24 cellular contexts compared by ENCODE assay signal in the genomic region with DNA sequence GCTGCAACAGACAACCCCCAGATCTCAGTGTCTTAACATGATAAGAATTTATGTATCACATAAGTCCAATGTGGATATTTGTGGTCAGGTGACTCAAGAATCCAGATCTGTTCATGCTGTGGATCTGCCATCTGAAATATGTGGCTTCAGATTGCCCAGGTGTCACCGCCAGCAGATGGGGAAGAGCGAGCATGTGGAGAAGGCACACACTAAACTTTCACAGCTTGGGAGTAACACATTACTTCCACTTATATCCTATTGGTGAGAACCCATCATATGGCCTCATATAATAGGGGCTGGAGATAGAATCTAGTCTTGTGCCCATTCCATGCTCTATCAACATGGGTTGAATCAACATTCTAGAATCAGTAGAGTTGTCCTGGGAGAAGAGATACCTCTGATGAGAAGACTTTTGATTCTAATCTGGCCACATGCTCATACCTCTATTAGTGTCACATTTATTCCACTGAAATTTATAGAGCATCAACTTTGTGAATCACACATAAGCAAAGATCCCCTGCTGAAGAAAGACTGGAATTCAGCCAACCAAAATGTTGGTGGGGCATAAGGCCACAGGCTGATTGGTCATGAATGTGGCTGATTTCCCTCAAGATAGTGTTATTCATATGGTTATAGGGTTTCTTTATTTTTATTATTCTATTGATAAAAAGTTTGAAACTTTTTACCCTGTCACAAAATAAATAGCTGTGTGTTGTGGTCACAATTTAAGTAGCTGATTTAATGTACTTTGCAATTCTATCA. TPM values are rescaled to one million over a fixed set of nuclear protein-coding genes. Genes with fewer than 3 reads are reported as not detected.
A peak's percentile ranks its signal among the peaks of the same experiment; 100 is the strongest.
DNase-seq lines count a peak whose midpoint lies in the region; ATAC-seq and FAIRE-seq lines count a peak whose summit lies in the region.
"Had no signal": no experiment of that assay in that cellular context is flagged by ENCODE, and none has a peak within 500 bp of the region (broad histone marks: within the 10 kb centered on the region; RNA-seq: fewer than 3 reads in every experiment).

No MANE protein-coding gene starts in this region.

- H3K27me3 Mint-ChIP-seq in activated CD4-positive, alpha-beta T cell treated with anti-CD3 and anti-CD28 coated beads for 36 hours: peaks cover 11% of the 10 kb centered on the region
- peaks cover 44% of the 10 kb centered on the region for H3K27me3 Mint-ChIP-seq in activated CD4-positive, alpha-beta T cell treated with anti-CD3 and anti-CD28 coated beads, Interleukin-2, amount 10 ng/mL, durations not matched to agents 24 days and 14 days

- peaks cover 10% of the 10 kb centered on the region for H3K4me1 Mint-ChIP-seq in activated CD4-positive, alpha-beta T cell treated with anti-CD3 and anti-CD28 coated beads for 36 hours
- H3K4me1 Mint-ChIP-seq in activated CD4-positive, alpha-beta T cell treated with anti-CD3 and anti-CD28 coated beads, Interleukin-2, amount 10 ng/mL, durations not matched to agents 24 days and 14 days: peaks cover 6% of the 10 kb centered on the region

- no peak overlapping the region for H3K27ac Mint-ChIP-seq in activated CD4-positive, alpha-beta T cell treated with anti-CD3 and anti-CD28 coated beads for 36 hours
- no peak overlapping the region for H3K27ac Mint-ChIP-seq in activated CD4-positive, alpha-beta T cell treated with anti-CD3 and anti-CD28 coated beads, Interleukin-2, amount 10 ng/mL, durations not matched to agents 24 days and 14 days
- H3K27ac Mint-ChIP-seq: activated naive CD8-positive, alpha-beta T cell treated with anti-CD3 and anti-CD28 coated beads, Interleukin-2, amount 10 ng/mL, durations not matched to agents 7 days and 5 days; activated T-helper 1 cell treated with anti-CD3 and anti-CD28 coated beads, Interleukin-12 subunit alpha, Interleukin-12 subunit beta, Interleukin-2, Interleukin-4 antibody, amounts not matched to agents 30 ng/mL and 10 ng/mL and 1 ng/mL, durations not matched to agents 14 hours and 24 hours and 36 hours; stimulated activated memory B cell treated with anti-CD40 and anti-IgM and Interleukin-4, amounts not matched to agents 10 μg/mL and 1 μg/mL and 100 μg/mL, for 72 hours had no signal

- DNase-seq in DMS 273 (lab: John Stamatoyannopoulos, UW; ENCODE audit: unreplicated experiment): peak; percentile 35
- no peak for DNase-seq in DMS 273 treated with DMSO at 0.1 percent for 48 hours (lab: John Stamatoyannopoulos, UW)
- peak; percentile 23 for DNase-seq in adipocyte (ENCODE audit: low read depth)
- peak; percentile 40 for DNase-seq in fibroblast of peridontal ligament (ENCODE audit: extremely low read depth)
- no peak for DNase-seq in urothelium cell line (ENCODE audit: low spot score)
- DNase-seq in activated CD4-positive, alpha-beta T cell treated with anti-CD3 and anti-CD28 coated beads for 36 hours: no peak
- no peak for DNase-seq in activated CD4-positive, alpha-beta T cell treated with anti-CD3 and anti-CD28 coated beads, Interleukin-2, amount 10 ng/mL, durations not matched to agents 24 days and 14 days
- DNase-seq: left colon, NCI-H146, NCI-H526, sigmoid colon, SW 1271, transverse colon had no signal

- H3K4me3 Mint-ChIP-seq in activated CD4-positive, alpha-beta T cell treated with anti-CD3 and anti-CD28 coated beads for 36 hours: no peak overlapping the region
- no peak overlapping the region for H3K4me3 Mint-ChIP-seq in activated CD4-positive, alpha-beta T cell treated with anti-CD3 and anti-CD28 coated beads, Interleukin-2, amount 10 ng/mL, durations not matched to agents 24 days and 14 days
- H3K4me3 Mint-ChIP-seq: activated naive CD8-positive, alpha-beta T cell treated with anti-CD3 and anti-CD28 coated beads, Interleukin-2, amount 10 ng/mL, durations not matched to agents 7 days and 5 days; activated T-helper 1 cell treated with anti-CD3 and anti-CD28 coated beads, Interleukin-12 subunit alpha, Interleukin-12 subunit beta, Interleukin-2, Interleukin-4 antibody, amounts not matched to agents 30 ng/mL and 10 ng/mL and 1 ng/mL, durations not matched to agents 14 hours and 24 hours and 36 hours; stimulated activated memory B cell treated with anti-CD40 and anti-IgM and Interleukin-4, amounts not matched to agents 10 μg/mL and 1 μg/mL and 100 μg/mL, for 72 hours had no signal

- peak; percentile 27 for FAIRE-seq in urothelium cell line (lab: Jason Lieb, UNC)
- FAIRE-seq: TTC549 had no signal

- POLR2A ChIA-PET in activated CD4-positive, alpha-beta T cell treated with anti-CD3 and anti-CD28 coated beads for 36 hours (lab: Charles Lee): no interaction called here

- no peaks in the 10 kb centered on the region for H3K36me3 Mint-ChIP-seq in activated CD4-positive, alpha-beta T cell treated with anti-CD3 and anti-CD28 coated beads for 36 hours (ENCODE audit: low read depth)
- no peaks in the 10 kb centered on the region for H3K36me3 Mint-ChIP-seq in activated CD4-positive, alpha-beta T cell treated with anti-CD3 and anti-CD28 coated beads, Interleukin-2, amount 10 ng/mL, durations not matched to agents 24 days and 14 days (ENCODE audit: low read depth)
- H3K36me3 Mint-ChIP-seq: activated naive CD8-positive, alpha-beta T cell treated with anti-CD3 and anti-CD28 coated beads, Interleukin-2, amount 10 ng/mL, durations not matched to agents 7 days and 5 days; naive thymus-derived CD4-positive, alpha-beta T cell; stimulated activated memory B cell treated with anti-CD40 and anti-IgM and Interleukin-4, amounts not matched to agents 10 μg/mL and 1 μg/mL and 100 μg/mL, for 72 hours had no signal

- ATAC-seq in HG03439 (IDR thresholded peaks at IDR 0.05; ENCODE audit: unreplicated experiment): no peak
- no peak for ATAC-seq in activated CD4-positive, alpha-beta T cell treated with anti-CD3 and anti-CD28 coated beads for 36 hours
- ATAC-seq: HCT116; left colon; naive thymus-derived CD4-positive, alpha-beta T cell; stimulated activated memory B cell treated with anti-CD40 and anti-IgM and Interleukin-4, amounts not matched to agents 10 μg/mL and 1 μg/mL and 100 μg/mL, for 72 hours had no signal

- intact Hi-C loops in activated CD4-positive, alpha-beta T cell treated with anti-CD3 and anti-CD28 coated beads for 36 hours (cut with DNase I, micrococcal nuclease): no loop called here
- intact Hi-C loops in activated CD4-positive, alpha-beta T cell treated with anti-CD3 and anti-CD28 coated beads, Interleukin-2, amount 10 ng/mL, durations not matched to agents 24 days and 14 days (cut with micrococcal nuclease): no loop called here

- H3K36me3 ChIP-seq in adipocyte (ENCODE audit: control insufficient read depth, insufficient read depth, low read length, severe bottlenecking): no peaks in the 10 kb centered on the region
- H3K36me3 ChIP-seq: sigmoid colon, transverse colon had no signal

- no peaks in the 10 kb centered on the region for H3K9me3 Mint-ChIP-seq in activated CD4-positive, alpha-beta T cell treated with anti-CD3 and anti-CD28 coated beads for 36 hours (ENCODE audit: low read depth)
- H3K9me3 Mint-ChIP-seq in activated CD4-positive, alpha-beta T cell treated with anti-CD3 and anti-CD28 coated beads, Interleukin-2, amount 10 ng/mL, durations not matched to agents 24 days and 14 days: no peaks in the 10 kb centered on the region
- H3K9me3 Mint-ChIP-seq: activated naive CD8-positive, alpha-beta T cell treated with anti-CD3 and anti-CD28 coated beads, Interleukin-2, amount 10 ng/mL, durations not matched to agents 7 days and 5 days; activated T-helper 1 cell treated with anti-CD3 and anti-CD28 coated beads, Interleukin-12 subunit alpha, Interleukin-12 subunit beta, Interleukin-2, Interleukin-4 antibody, amounts not matched to agents 30 ng/mL and 10 ng/mL and 1 ng/mL, durations not matched to agents 14 hours and 24 hours and 36 hours; naive thymus-derived CD4-positive, alpha-beta T cell; stimulated activated memory B cell treated with anti-CD40 and anti-IgM and Interleukin-4, amounts not matched to agents 10 μg/mL and 1 μg/mL and 100 μg/mL, for 72 hours had no signal

- H3K9ac ChIP-seq in adipocyte (ENCODE audit: low read length): no peak overlapping the region

- H3K4me3 ChIP-seq in adipocyte (ENCODE audit: low read length): no peak overlapping the region
- H3K4me3 ChIP-seq: sigmoid colon, transverse colon had no signal

- peaks cover 17% of the 10 kb centered on the region for H3K27me3 ChIP-seq in adipocyte (replicated peaks; ENCODE audit: control insufficient read depth, insufficient read depth, low read length)

- peaks cover 3% of the 10 kb centered on the region for H3K4me1 ChIP-seq in adipocyte (ENCODE audit: control insufficient read depth, insufficient read depth, low read length)

- H3K9me3 ChIP-seq in adipocyte (ENCODE audit: control insufficient read depth, low read length): no peaks in the 10 kb centered on the region
- H3K9me3 ChIP-seq: sigmoid colon, transverse colon had no signal

- CTCF ChIA-PET in activated CD4-positive, alpha-beta T cell treated with anti-CD3 and anti-CD28 coated beads for 36 hours (lab: Charles Lee): interaction anchor here (0.7 to 15.7 kb wide), 9 partner anchors 8 to 1488 kb away, joined by 3 to 230 read pairs (median 4); no protein-coding TSS in a partner anchor

RNA-seq across cellular contexts. Expression of a gene that starts 6.0 kb away (rescaled TPM):
- total RNA-seq in activated CD4-positive, alpha-beta T cell treated with anti-CD3 and anti-CD28 coated beads for 36 hours: 10 to 100 TPM; 17.1 to 20.4 TPM
- total RNA-seq in activated CD4-positive, alpha-beta T cell treated with anti-CD3 and anti-CD28 coated beads, Interleukin-2, amount 10 ng/mL, durations not matched to agents 24 days and 14 days: 14.5 and 15.2 TPM in 2 replicates

RNA-seq across cellular contexts. Expression of a gene that starts 18.5 kb away (rescaled TPM):
- total RNA-seq in activated CD4-positive, alpha-beta T cell treated with anti-CD3 and anti-CD28 coated beads for 36 hours: not detected
- total RNA-seq in activated CD4-positive, alpha-beta T cell treated with anti-CD3 and anti-CD28 coated beads, Interleukin-2, amount 10 ng/mL, durations not matched to agents 24 days and 14 days: not detected in 2 replicates
- total RNA-seq: activated naive CD8-positive, alpha-beta T cell treated with anti-CD3 and anti-CD28 coated beads, Interleukin-2, amount 10 ng/mL, durations not matched to agents 7 days and 5 days; activated T-helper 1 cell treated with anti-CD3 and anti-CD28 coated beads, Interleukin-12 subunit alpha, Interleukin-12 subunit beta, Interleukin-2, Interleukin-4 antibody, amounts not matched to agents 30 ng/mL and 10 ng/mL and 1 ng/mL, durations not matched to agents 14 hours and 24 hours and 36 hours; dermis microvascular lymphatic vessel endothelial cell; epithelial cell of proximal tubule; left colon; mesenteric fat pad; naive thymus-derived CD4-positive, alpha-beta T cell; omental fat pad; sigmoid colon; transverse colon had no signal

RNA-seq across cellular contexts. Expression of a gene that starts 57.3 kb away (rescaled TPM):
- total RNA-seq in activated CD4-positive, alpha-beta T cell treated with anti-CD3 and anti-CD28 coated beads for 36 hours: 100 to 1,000 TPM; 356 to 415 TPM
- total RNA-seq in activated CD4-positive, alpha-beta T cell treated with anti-CD3 and anti-CD28 coated beads, Interleukin-2, amount 10 ng/mL, durations not matched to agents 24 days and 14 days: 408 and 411 TPM in 2 replicates

Comparison
In these comparisons a context has a peak if more than half of its experiments do, and no peak if none do; other contexts are left out.
1. DNase-seq: peak in DMS 273 (single experiment), adipocyte (single experiment) and fibroblast of peridontal ligament (single experiment); none in DMS 273 treated with DMSO at 0.1 percent for 48 hours (single experiment), urothelium cell line (single experiment), activated CD4-positive, alpha-beta T cell treated with anti-CD3 and anti-CD28 coated beads for 36 hours (single experiment) and activated CD4-positive, alpha-beta T cell treated with anti-CD3 and anti-CD28 coated beads, Interleukin-2, amount 10 ng/mL, durations not matched to agents 24 days and 14 days (single experiment).